In the genomic region with DNA sequence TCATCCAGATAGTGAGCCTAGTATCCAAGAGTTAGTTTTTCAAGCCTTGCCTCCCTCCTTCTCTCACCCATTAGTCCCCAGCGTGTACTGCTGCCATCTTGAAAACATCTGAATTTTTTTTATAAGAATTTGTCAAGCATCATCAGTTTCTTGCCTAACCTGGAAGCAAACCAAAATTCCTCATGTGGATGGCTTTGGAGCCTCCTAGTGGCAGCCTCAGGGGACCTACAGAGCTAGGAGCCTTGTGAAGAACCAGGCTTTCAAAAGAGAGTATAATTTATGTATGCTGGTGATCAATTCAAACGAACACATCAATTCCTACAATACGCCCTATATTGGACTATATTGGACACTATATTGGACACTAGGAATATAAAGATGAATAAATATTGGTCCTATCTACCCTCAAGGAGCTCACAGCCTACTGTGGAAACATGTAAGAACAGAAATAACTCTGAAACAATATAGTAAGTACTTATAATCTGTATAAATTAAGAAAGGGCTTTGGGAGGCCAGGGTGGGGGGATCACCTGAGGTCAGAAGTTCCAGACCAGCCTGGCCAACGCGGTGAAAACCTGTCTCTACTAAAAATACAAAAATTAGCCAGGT, we compare ENCODE assay signal across 7 cellular contexts.
A peak's percentile ranks its signal among the peaks of the same experiment; 100 is the strongest.
DNase-seq lines count a peak whose midpoint lies in the region; ATAC-seq, FAIRE-seq and TF ChIP-seq lines count a peak whose summit lies in the region.

No MANE protein-coding gene starts in this region.

- H3K4me1 Mint-ChIP-seq in astrocyte (ENCODE audit: low read depth, unreplicated experiment): no peaks in the 10 kb centered on the region

- no peaks in the 10 kb centered on the region for H3K36me3 ChIP-seq in astrocyte (ENCODE audit: insufficient read depth, low read length)
- no peaks in the 10 kb centered on the region for H3K36me3 ChIP-seq in osteoblast (ENCODE audit: insufficient read depth, low read length)

- H3K9me3 ChIP-seq in astrocyte (ENCODE audit: insufficient read depth, low read depth, low read length): no peaks in the 10 kb centered on the region
- H3K9me3 ChIP-seq in osteoblast (ENCODE audit: low read depth, low read length): no peaks in the 10 kb centered on the region

- TF ChIP-seq CTCF in astrocyte (IDR thresholded peaks at IDR 0.05; ENCODE audit: insufficient read depth, low read depth, low read length) (peak; percentile 50), osteoblast (IDR thresholded peaks at IDR 0.05; ENCODE audit: extremely low read depth, low read depth, low read length) (no peak)

- no peak overlapping the region for H3K27ac Mint-ChIP-seq in astrocyte (ENCODE audit: unreplicated experiment)

- H3K9ac ChIP-seq in astrocyte (ENCODE audit: low read length): no peak overlapping the region

- H3K4me3 Mint-ChIP-seq in astrocyte (ENCODE audit: unreplicated experiment): no peak overlapping the region

- H3K9me3 Mint-ChIP-seq in astrocyte (ENCODE audit: unreplicated experiment): no peaks in the 10 kb centered on the region

- TF ChIP-seq RAD21 in Ishikawa (IDR thresholded peaks at IDR 0.05; ENCODE audit: low read depth): peak; percentile 63

- DNase-seq in EH (ENCODE audit: low read depth) (peak; percentile 59), astrocyte (ENCODE audit: low read depth) (no peak), left lobe of liver (ENCODE audit: low spot score) (no peak), osteoblast (ENCODE audit: insufficient read length, low spot score, missing footprints) (no peak)

- FAIRE-seq in astrocyte (lab: Jason Lieb, UNC): no peak

- ATAC-seq in left lobe of liver (peak; percentile 85), HG02973 (IDR thresholded peaks at IDR 0.05; ENCODE audit: unreplicated experiment) (no peak), HG02763 (IDR thresholded peaks at IDR 0.05; ENCODE audit: unreplicated experiment) (no peak)

- H3K4me3 ChIP-seq in astrocyte (ENCODE audit: insufficient read depth, low read depth, low read length) (no peak overlapping the region), osteoblast (ENCODE audit: insufficient read depth, low read length) (no peak overlapping the region)

- no peaks in the 10 kb centered on the region for H4K20me1 ChIP-seq in astrocyte (ENCODE audit: insufficient read depth, low read length)
- H4K20me1 ChIP-seq in osteoblast (ENCODE audit: insufficient read depth, low read length): no peaks in the 10 kb centered on the region

- H3K4me1 ChIP-seq in astrocyte (ENCODE audit: insufficient read depth, low read length) (no peaks in the 10 kb centered on the region), osteoblast (ENCODE audit: insufficient read depth, low read length) (no peaks in the 10 kb centered on the region)

- H3K79me2 ChIP-seq in astrocyte (ENCODE audit: insufficient read depth, low read length): no peaks in the 10 kb centered on the region
- H3K79me2 ChIP-seq in osteoblast (ENCODE audit: insufficient read depth, low read length): no peaks in the 10 kb centered on the region

- H2AFZ ChIP-seq in astrocyte (ENCODE audit: low read depth, low read length): no peak overlapping the region
- H2AFZ ChIP-seq in osteoblast (ENCODE audit: low read length): no peak overlapping the region

- H3K36me3 Mint-ChIP-seq in astrocyte (ENCODE audit: low read depth, unreplicated experiment): no peaks in the 10 kb centered on the region

- H3K27me3 Mint-ChIP-seq in astrocyte (ENCODE audit: low read depth, unreplicated experiment): no peaks in the 10 kb centered on the region

- no peak overlapping the region for H3K27ac ChIP-seq in astrocyte (ENCODE audit: low read depth, low read length)
- H3K27ac ChIP-seq in osteoblast (ENCODE audit: low read depth, low read length): no peak overlapping the region

- H3K27me3 ChIP-seq in astrocyte (ENCODE audit: insufficient read depth, low read length) (no peaks in the 10 kb centered on the region), osteoblast (ENCODE audit: insufficient read depth, low read length) (no peaks in the 10 kb centered on the region)

- no peak overlapping the region for H3K4me2 ChIP-seq in astrocyte (ENCODE audit: low read length)
- H3K4me2 ChIP-seq in osteoblast (ENCODE audit: insufficient read depth, low read length): no peak overlapping the region

- no peak for TF ChIP-seq EP300 in Ishikawa (IDR thresholded peaks at IDR 0.05; ENCODE audit: borderline replicate concordance)

TF ChIP-seq in Ishikawa, 13 proteins besides CTCF, POLR2A, EP300 and RAD21:
- TF ChIP-seq NFIC (IDR thresholded peaks at IDR 0.05) (peak; percentile 25; the same call in 1 of the 2 replicates), FOXM1 (IDR thresholded peaks at IDR 0.05; ENCODE audit: borderline replicate concordance, low read depth) (no peak), YY1 (IDR thresholded peaks at IDR 0.05; ENCODE audit: low read depth) (no peak), ZBTB7A (IDR thresholded peaks at IDR 0.05; ENCODE audit: low read depth) (no peak)
